Comparison of ENCODE assay signal across 25 cellular contexts in genomic region chr7:118110178-118110577, GRCh38.
"Had no signal": no experiment of that assay in that cellular context is flagged by ENCODE, and none has a peak within 500 bp of the region (broad histone marks: within the 10 kb centered on the region; RNA-seq: fewer than 3 reads in every experiment).

No MANE protein-coding gene starts in this region.

- H3K27ac ChIP-seq: SJCRH30, SK-N-MC, VCaP had no signal

- H3K9me3 ChIP-seq: SJCRH30 had no signal

- DNase-seq: activated B cell treated with CpG ODN at 0.5 μM for 24 hours; activated CD4-positive, alpha-beta memory T cell treated with anti-CD3 and anti-CD28 coated beads for 36 hours; activated CD4-positive, alpha-beta T cell treated with anti-CD3 and anti-CD28 coated beads for 4 hours; activated CD4-positive, alpha-beta T cell treated with anti-CD3 and anti-CD28 coated beads, Interleukin-2, amount 50 U/mL, for 1 hour; activated CD4-positive, CD25-positive, alpha-beta regulatory T cell treated with anti-CD3 and anti-CD28 coated beads, Interleukin-2, amount 50 U/mL, for 72 hours; activated CD8-positive, alpha-beta memory T cell treated with anti-CD3 and anti-CD28 coated beads, Interleukin-2, amount 50 U/mL, for 4 hours; activated gamma-delta T cell treated with Interleukin-2 at 50 U/mL for 16 hours; activated naive CD4-positive, alpha-beta T cell treated with anti-CD3 and anti-CD28 coated beads for 36 hours; activated naive CD8-positive, alpha-beta T cell treated with anti-CD3 and anti-CD28 coated beads, Interleukin-2, amount 50 U/mL, for 24 hours; activated T-cell treated with anti-CD3 and anti-CD28 coated beads for 4 hours; activated T-cell treated with anti-CD3 and anti-CD28 coated beads, Interleukin-2, amount 50 U/mL, for 4 hours; anterior cingulate cortex; cerebellar nuclear complex; NCI-H1092; NCI-H187; NCI-H2107; NCI-H2171; NCI-H526; SJCRH30; T-cell; T-helper 17 cell; T-helper 9 cell had no signal

- ATAC-seq: activated naive CD8-positive, alpha-beta T cell treated with anti-CD3 and anti-CD28 coated beads, Interleukin-2, amount 50 U/mL, for 24 hours; activated T-cell treated with anti-CD3 and anti-CD28 coated beads, Interleukin-2, amount 50 U/mL, for 4 hours; T-cell; T-helper 17 cell had no signal

- H3K36me3 ChIP-seq: SJCRH30 had no signal

- FAIRE-seq: bronchial epithelial cell had no signal

- H3K4me3 ChIP-seq: SJCRH30, SK-N-MC had no signal

- H3K4me1 ChIP-seq: SJCRH30 had no signal

- H3K27me3 ChIP-seq: SJCRH30 had no signal
